Comparison of ENCODE assay signal across 10 cellular contexts in genomic region chr2:116911520-116911919, GRCh38.
"Had no signal": no experiment of that assay in that cellular context is flagged by ENCODE, and none has a peak within 500 bp of the region (broad histone marks: within the 10 kb centered on the region; RNA-seq: fewer than 3 reads in every experiment).

No MANE protein-coding gene starts in this region.

- H3K36me3 ChIP-seq: HAP-1 had no signal

- H3K4me3 ChIP-seq: GM23248, HAP-1, K562 had no signal

- ATAC-seq: HCT116, K562 had no signal

- FAIRE-seq: HTR-8/SVneo, K562 had no signal

- DNase-seq: GM23248, GOT3, H7, HFFc6, IMR-90, KG1 had no signal

- H3K27ac ChIP-seq: GM23248 had no signal

- H3K4me1 ChIP-seq: HAP-1 had no signal

- H3K9me3 ChIP-seq: HAP-1 had no signal
